8 cellular contexts compared by ENCODE assay signal in genomic region chr19:3154957-3155736, GRCh38. TPM values are rescaled to one million over a fixed set of nuclear protein-coding genes. Genes with fewer than 3 reads are reported as not detected.
DNase-seq lines count a peak whose midpoint lies in the region; ATAC-seq lines count a peak whose summit lies in the region.

No MANE protein-coding gene starts in this region.

- H3K9me3 Mint-ChIP-seq in naive thymus-derived CD4-positive, alpha-beta T cell: peaks cover 0 to 5% (median 0%) of the 10 kb centered on the region in 11 donors

- no peak overlapping the region for H3K9ac ChIP-seq in duodenal mucosa (ENCODE audit: low read depth in 1 of 2, low read length in 2 of 2)

- POLR2A ChIA-PET in naive thymus-derived CD4-positive, alpha-beta T cell (lab: Charles Lee): interaction anchor here (0.7 to 0.9 kb wide), 2 partner anchors 9 to 15 kb away, joined by 3 read pairs; no protein-coding TSS in a partner anchor

- H3K4me1 Mint-ChIP-seq in naive thymus-derived CD4-positive, alpha-beta T cell: peaks cover 0 to 19% (median 0%) of the 10 kb centered on the region in 7 donors

- WGBS in thymus: 38% methylated on average over 21 of the region's 21 CpGs

- H3K27me3 ChIP-seq in MG63 (no peaks in the 10 kb centered on the region), duodenal mucosa (ENCODE audit: control insufficient read depth in 1 of 2, insufficient read depth in 2 of 2, low read length in 2 of 2) (peaks cover 0 to 7% of the 10 kb centered on the region in 2 donors), thymus (ENCODE audit: control insufficient read depth, insufficient read depth) (no peaks in the 10 kb centered on the region)
- no peaks in the 10 kb centered on the region for H3K27me3 ChIP-seq in naive thymus-derived CD4-positive, alpha-beta T cell (ENCODE audit: control insufficient read depth in 2 of 2, insufficient read depth in 2 of 2, low read length in 2 of 2)

- H3K27ac ChIP-seq in duodenal mucosa (ENCODE audit: low read depth, low read length) (peak overlapping the region; percentile 65), thymus (ENCODE audit: low read depth) (peak overlapping the region; percentile 36)
- H3K27ac ChIP-seq in naive thymus-derived CD4-positive, alpha-beta T cell (ENCODE audit: low read depth, low read length): peak overlapping the region; percentile 49

- H3K4me3 ChIP-seq in MG63: no peak overlapping the region
- peak overlapping the region in 1 of 2 donors; percentile 10 for H3K4me3 ChIP-seq in duodenal mucosa (ENCODE audit: low read depth in 1 of 2, low read length in 2 of 2)
- peak overlapping the region; percentile 31 for H3K4me3 ChIP-seq in naive thymus-derived CD4-positive, alpha-beta T cell (ENCODE audit: low read length)
- peak overlapping the region; percentile 38 for H3K4me3 ChIP-seq in thymus (ENCODE audit: low read length)

- peak; percentile 65 for ATAC-seq in GM19397 (IDR thresholded peaks at IDR 0.05; ENCODE audit: unreplicated experiment)
- peak; percentile 94 for ATAC-seq in naive thymus-derived CD4-positive, alpha-beta T cell

- H3K9me3 ChIP-seq in MG63 (no peaks in the 10 kb centered on the region), duodenal mucosa (ENCODE audit: control insufficient read depth in 1 of 2, low read length in 2 of 2) (peaks cover 0 to 6% of the 10 kb centered on the region in 2 donors), thymus (ENCODE audit: control insufficient read depth) (peaks cover 2% of the 10 kb centered on the region)
- peaks cover 0 to 6% (median 0%) of the 10 kb centered on the region in 3 experiments for H3K9me3 ChIP-seq in naive thymus-derived CD4-positive, alpha-beta T cell (ENCODE audit: control insufficient read depth in 2 of 3, low read length in 3 of 3)

- peak overlapping the region in 5 of 10 donors; percentile 53 to 80 (median 72) for H3K4me3 Mint-ChIP-seq in naive thymus-derived CD4-positive, alpha-beta T cell

- H3K27ac Mint-ChIP-seq in naive thymus-derived CD4-positive, alpha-beta T cell: peak overlapping the region in 6 of 9 donors; percentile 69 to 91 (median 86)

- intact Hi-C loops in naive thymus-derived CD4-positive, alpha-beta T cell (cut with micrococcal nuclease): loop anchor here in 1 of 2 donors (1.0 kb wide), 2 partner anchors 9 to 22 kb away; no protein-coding TSS in a partner anchor

- H3K36me3 ChIP-seq in MG63 (no peaks in the 10 kb centered on the region), duodenal mucosa (ENCODE audit: control insufficient read depth in 1 of 2, insufficient read depth in 2 of 2, low read length in 2 of 2) (peaks cover 0 to 4% of the 10 kb centered on the region in 2 donors), thymus (ENCODE audit: control insufficient read depth, insufficient read depth) (peaks cover 61% of the 10 kb centered on the region)
- no peaks in the 10 kb centered on the region for H3K36me3 ChIP-seq in naive thymus-derived CD4-positive, alpha-beta T cell (ENCODE audit: control insufficient read depth in 2 of 3, insufficient read depth in 3 of 3, low read length in 3 of 3)

- no peaks in the 10 kb centered on the region for H3K27me3 Mint-ChIP-seq in naive thymus-derived CD4-positive, alpha-beta T cell

- CTCF ChIA-PET in naive thymus-derived CD4-positive, alpha-beta T cell (lab: Charles Lee): no interaction called here

- H3K4me1 ChIP-seq in duodenal mucosa (ENCODE audit: control insufficient read depth in 1 of 2, insufficient read depth in 2 of 2, low read length in 2 of 2) (peaks cover 0 to 5% of the 10 kb centered on the region in 2 donors), thymus (ENCODE audit: control insufficient read depth, insufficient read depth, low read length) (peaks cover 16% of the 10 kb centered on the region)
- peaks cover 17 to 24% of the 10 kb centered on the region in 2 donors for H3K4me1 ChIP-seq in naive thymus-derived CD4-positive, alpha-beta T cell (ENCODE audit: control insufficient read depth in 2 of 2, insufficient read depth in 2 of 2, low read length in 2 of 2)

- DNase-seq in AG08396 (ENCODE audit: low spot score) (peak; percentile 87), MG63 (peak; percentile 78), retina (no peak)
- peak; percentile 75 for DNase-seq in activated CD4-positive, alpha-beta T cell treated with anti-CD3 and anti-CD28 coated beads, Interleukin-2, amount 50 U/mL, for 1 hour
- peak in 8 of 9 donors; percentile 54 to 82 (median 68) for DNase-seq in naive thymus-derived CD4-positive, alpha-beta T cell

- H3K36me3 Mint-ChIP-seq in naive thymus-derived CD4-positive, alpha-beta T cell: peaks cover 0 to 43% (median 0%) of the 10 kb centered on the region in 5 donors

RNA-seq across cellular contexts. Expression of gene GNA15, which starts 19.3 kb away (rescaled TPM):
- total RNA-seq in MG63 (2014; rRNA removed; shearing (Covaris generic); ENCODE audit: low replicate concordance): not detected in 2 replicates
- total RNA-seq in naive thymus-derived CD4-positive, alpha-beta T cell: 100 to 1,000 TPM in 1 of 5 experiments, 10 to 100 TPM in 1, 1 to 10 TPM in 1, under 1 TPM in 2; 0.73 to 131 (median 6.6) TPM
- polyA plus RNA-seq in naive thymus-derived CD4-positive, alpha-beta T cell: under 1 TPM in 1 of 2 donors, not detected in 1; 0.09 TPM
- 21.8 TPM for polyA plus RNA-seq in thymus

RNA-seq across cellular contexts. Expression of gene S1PR4, which starts 23.4 kb away (rescaled TPM):
- not detected in 2 replicates for total RNA-seq in MG63 (2014; rRNA removed; shearing (Covaris generic); ENCODE audit: low replicate concordance)
- 100 to 1,000 TPM in 3 of 5 experiments, 10 to 100 TPM in 2; 61.0 to 238 (median 181) TPM for total RNA-seq in naive thymus-derived CD4-positive, alpha-beta T cell
- polyA plus RNA-seq in naive thymus-derived CD4-positive, alpha-beta T cell: 100 to 1,000 TPM; 332 to 589 TPM
- polyA plus RNA-seq in thymus: 18.6 TPM

RNA-seq across cellular contexts. Expression of gene NCLN, which starts 30.6 kb away (rescaled TPM):
- total RNA-seq in MG63 (2014; rRNA removed; shearing (Covaris generic); ENCODE audit: low replicate concordance): 55.6 and 68.5 TPM in 2 replicates
- 10 to 100 TPM; 45.4 to 64.7 (median 53.7) TPM for total RNA-seq in naive thymus-derived CD4-positive, alpha-beta T cell
- polyA plus RNA-seq in naive thymus-derived CD4-positive, alpha-beta T cell: 10 to 100 TPM; 19.9 to 48.1 TPM
- polyA plus RNA-seq in thymus: 62.6 TPM

Comparison
In these comparisons a context has a peak if more than half of its experiments do, and no peak if none do; other contexts are left out.
1. RNA of gene S1PR4, which starts 23.4 kb away (total RNA-seq): 61.0 to 238 TPM in naive thymus-derived CD4-positive, alpha-beta T cell; not detected in MG63; every median in the first group is over 10 times any median in the second.
2. Peak in every context shown above with its lines, with median percentiles within 50 percentile points of each other: H3K27ac ChIP-seq.